In the genomic region with DNA sequence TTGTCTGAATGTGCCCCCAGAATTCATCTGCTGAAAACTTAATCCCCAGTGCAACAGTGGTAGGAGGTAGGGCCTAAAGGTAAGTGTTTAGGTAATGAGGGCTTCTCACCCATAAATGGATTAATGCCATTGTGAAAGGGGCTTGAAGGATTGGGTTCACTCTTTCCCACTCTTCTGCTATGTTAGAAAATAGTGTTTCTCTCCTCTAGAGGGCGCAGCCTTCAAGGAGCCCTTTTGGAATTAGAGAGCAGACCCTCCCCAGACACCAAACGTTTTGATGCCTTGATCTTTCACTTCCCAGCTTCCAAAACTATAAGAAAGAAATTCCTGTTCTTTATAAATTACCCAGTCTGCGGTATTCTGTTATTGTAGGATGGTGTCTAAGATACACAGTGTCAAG, we compare ENCODE assay signal across 11 cellular contexts.
A peak's percentile ranks its signal among the peaks of the same experiment; 100 is the strongest.
DNase-seq lines count a peak whose midpoint lies in the region; ATAC-seq and TF ChIP-seq lines count a peak whose summit lies in the region.
"Had no signal": no experiment of that assay in that cellular context is flagged by ENCODE, and none has a peak within 500 bp of the region (broad histone marks: within the 10 kb centered on the region; RNA-seq: fewer than 3 reads in every experiment).

No MANE protein-coding gene starts in this region.

- H3K56ac ChIP-seq in H9 (ENCODE audit: insufficient read length, low read depth, low read length): no peak overlapping the region

- H3K14ac ChIP-seq in H9 (ENCODE audit: insufficient read depth, low read length): no peak overlapping the region

- H3K27me3 Mint-ChIP-seq in H9 (ENCODE audit: low read depth) (no peaks in the 10 kb centered on the region), T-helper 17 cell (no peaks in the 10 kb centered on the region)
- H3K27me3 Mint-ChIP-seq in CD4-positive, alpha-beta memory T cell: no peaks in the 10 kb centered on the region

- CTCF ChIA-PET in CD4-positive, alpha-beta memory T cell (lab: Charles Lee; ENCODE audit: partially characterized antibody): no interaction called here

- H3K18ac ChIP-seq in H9 (ENCODE audit: insufficient read length, low read depth, low read length): no peak overlapping the region

- no peak overlapping the region for H4K8ac ChIP-seq in H9 (replicated peaks; ENCODE audit: insufficient read length, low read depth, low read length)

- no peak overlapping the region for H2AK5ac ChIP-seq in H9 (ENCODE audit: insufficient read length, low read length)

- no CpG with 5 or more reads among the region's 3 CpGs for WGBS in H9 (ENCODE audit: extremely low coverage, insufficient read length, low lambda C conversion rate)

- no peaks in the 10 kb centered on the region for H3K9me2 ChIP-seq in OCI-LY1 (ENCODE audit: low read depth, low read length)

- H3K36me3 Mint-ChIP-seq in H9 (ENCODE audit: insufficient read depth in 1 of 3, low read depth in 3 of 3) (no peaks in the 10 kb centered on the region), T-helper 17 cell (ENCODE audit: low read depth) (no peaks in the 10 kb centered on the region)
- H3K36me3 Mint-ChIP-seq in CD4-positive, alpha-beta memory T cell: no peaks in the 10 kb centered on the region
- H3K36me3 Mint-ChIP-seq: T-cell had no signal

- TF ChIP-seq CTCF in DND-41 (IDR thresholded peaks at IDR 0.05; ENCODE audit: borderline replicate concordance, extremely low read depth, low read length, poor library complexity, severe bottlenecking) (peak; percentile 40), H9 (conservative IDR thresholded peaks at IDR 0.05) (peak; percentile 82), OCI-LY1 (IDR thresholded peaks at IDR 0.05; ENCODE audit: low read length) (peak; percentile 37; the same call in 1 of the 2 replicates)

- peaks cover 0 to under 1% of the 10 kb centered on the region in 2 experiments; a peak in 3 of 4 replicates for H3K4me1 Mint-ChIP-seq in H9
- H3K4me1 Mint-ChIP-seq in T-helper 17 cell: no peaks in the 10 kb centered on the region
- H3K4me1 Mint-ChIP-seq in CD4-positive, alpha-beta memory T cell: no peaks in the 10 kb centered on the region
- H3K4me1 Mint-ChIP-seq: T-cell had no signal

- no peak overlapping the region for H3K23ac ChIP-seq in H9 (ENCODE audit: insufficient read length, low read depth, low read length)

- no peak overlapping the region for H4K5ac ChIP-seq in H9 (ENCODE audit: insufficient read length, low read depth, low read length)

- ATAC-seq in DND-41 (ENCODE audit: insufficient read depth, low read depth) (no peak), HG02981 (IDR thresholded peaks at IDR 0.05; ENCODE audit: unreplicated experiment) (no peak), T-helper 17 cell (no peak)
- ATAC-seq: T-cell had no signal

- H3K27me3 ChIP-seq in DND-41 (ENCODE audit: insufficient read depth, low read length, poor library complexity) (no peaks in the 10 kb centered on the region), H9 (ENCODE audit: insufficient read depth, low read length) (no peaks in the 10 kb centered on the region; the same call in 1 of the 2 replicates), OCI-LY1 (ENCODE audit: insufficient read depth, low read length) (no peaks in the 10 kb centered on the region)
- H3K27me3 ChIP-seq in CD4-positive, alpha-beta memory T cell (ENCODE audit: insufficient read depth, low read length): no peaks in the 10 kb centered on the region
- H3K27me3 ChIP-seq: MG63 had no signal

- H3T11ph ChIP-seq in H9 (ENCODE audit: low read length): no peak overlapping the region

- no peak overlapping the region for H2BK15ac ChIP-seq in H9 (ENCODE audit: low read depth, low read length)

- H3K4ac ChIP-seq in H9 (ENCODE audit: low read depth, low read length): no peak overlapping the region

- H3K4me2 ChIP-seq in DND-41 (ENCODE audit: insufficient read depth, low read length): no peak overlapping the region
- no peak overlapping the region for H3K4me2 ChIP-seq in H9 (ENCODE audit: insufficient read depth, insufficient read length, low read length)
- no peak overlapping the region for H3K4me2 ChIP-seq in OCI-LY1 (ENCODE audit: low read length)

- no peaks in the 10 kb centered on the region for H3F3A ChIP-seq in OCI-LY1 (ENCODE audit: insufficient read depth, low read length)

- H3K79me1 ChIP-seq in H9 (ENCODE audit: insufficient read depth, low read depth, low read length, poor library complexity, severe bottlenecking): no peaks in the 10 kb centered on the region

- H3K4me3 ChIP-seq in DND-41 (ENCODE audit: low read depth in 1 of 2, low read length in 2 of 2): no peak overlapping the region
- no peak overlapping the region for H3K4me3 ChIP-seq in OCI-LY1 (ENCODE audit: low read depth, low read length, poor library complexity, severe bottlenecking)
- no peak overlapping the region for H3K4me3 ChIP-seq in CD4-positive, alpha-beta memory T cell (ENCODE audit: low read length in 2 of 2)
- H3K4me3 ChIP-seq: MG63 had no signal

- H3K9me3 ChIP-seq in DND-41 (ENCODE audit: insufficient read depth, low read length, severe bottlenecking) (no peaks in the 10 kb centered on the region), H9 (ENCODE audit: control insufficient read depth, low read depth, low read length) (no peaks in the 10 kb centered on the region), OCI-LY1 (ENCODE audit: low read length) (no peaks in the 10 kb centered on the region), T-helper 17 cell (ENCODE audit: control insufficient read depth, low read length, poor library complexity, severe bottlenecking) (no peaks in the 10 kb centered on the region)
- no peaks in the 10 kb centered on the region for H3K9me3 ChIP-seq in CD4-positive, alpha-beta memory T cell (ENCODE audit: control insufficient read depth in 1 of 2, low read length in 2 of 2)
- H3K9me3 ChIP-seq: MG63 had no signal

- H3K36me3 ChIP-seq in DND-41 (ENCODE audit: insufficient read depth, low read length): no peaks in the 10 kb centered on the region
- H3K36me3 ChIP-seq in OCI-LY1 (ENCODE audit: insufficient read depth, low read length): no peaks in the 10 kb centered on the region
- no peaks in the 10 kb centered on the region for H3K36me3 ChIP-seq in CD4-positive, alpha-beta memory T cell (ENCODE audit: insufficient read depth, low read length)
- H3K36me3 ChIP-seq: MG63 had no signal

- no peak overlapping the region for H4K91ac ChIP-seq in H9 (ENCODE audit: insufficient read length, low read depth, low read length)

- no peak overlapping the region for H2BK20ac ChIP-seq in H9 (ENCODE audit: low read depth, low read length, poor library complexity, severe bottlenecking)

- H3K27ac Mint-ChIP-seq in H9: no peak overlapping the region
- H3K27ac Mint-ChIP-seq in T-helper 17 cell: no peak overlapping the region
- no peak overlapping the region for H3K27ac Mint-ChIP-seq in CD4-positive, alpha-beta memory T cell
- H3K27ac Mint-ChIP-seq: T-cell had no signal

- no peaks in the 10 kb centered on the region for H3K79me2 ChIP-seq in DND-41 (ENCODE audit: insufficient read depth, low read length)
- no peaks in the 10 kb centered on the region for H3K79me2 ChIP-seq in H9 (ENCODE audit: insufficient read depth, low read length)
- no peaks in the 10 kb centered on the region for H3K79me2 ChIP-seq in OCI-LY1 (ENCODE audit: insufficient read depth, low read length)

- peaks cover 2 to 23% of the 10 kb centered on the region in 2 experiments; a peak in 2 of 5 replicates for H3K9me3 Mint-ChIP-seq in H9
- no peaks in the 10 kb centered on the region for H3K9me3 Mint-ChIP-seq in CD4-positive, alpha-beta memory T cell
- H3K9me3 Mint-ChIP-seq: T-cell had no signal

- H3K4me3 Mint-ChIP-seq in H9 (no peak overlapping the region), T-helper 17 cell (no peak overlapping the region)
- H3K4me3 Mint-ChIP-seq in CD4-positive, alpha-beta memory T cell: no peak overlapping the region
- H3K4me3 Mint-ChIP-seq: T-cell had no signal

- H2AFZ ChIP-seq in DND-41 (ENCODE audit: low read depth, low read length) (no peak overlapping the region), H9 (ENCODE audit: low read length) (no peak overlapping the region), OCI-LY1 (ENCODE audit: low read length) (no peak overlapping the region)

- intact Hi-C loops in CD4-positive, alpha-beta memory T cell (cut with micrococcal nuclease): no loop called here

- no peak overlapping the region for H3K27ac ChIP-seq in DND-41 (ENCODE audit: low read length)
- no peak overlapping the region for H3K27ac ChIP-seq in H9 (ENCODE audit: insufficient read length, low read depth, low read length)
- H3K27ac ChIP-seq in OCI-LY1 (ENCODE audit: low read depth, low read length, poor library complexity, severe bottlenecking): no peak overlapping the region
- H3K27ac ChIP-seq in CD4-positive, alpha-beta memory T cell (ENCODE audit: low read depth, low read length): no peak overlapping the region

- H3K23me2 ChIP-seq in H9 (ENCODE audit: insufficient read length, low read depth, low read length, poor library complexity, severe bottlenecking): no peaks in the 10 kb centered on the region

- H3K4me1 ChIP-seq in DND-41 (ENCODE audit: insufficient read depth, low read length): no peaks in the 10 kb centered on the region
- H3K4me1 ChIP-seq in H9 (ENCODE audit: insufficient read depth, low read length): no peaks in the 10 kb centered on the region; the same call in 1 of the 2 replicates
- no peaks in the 10 kb centered on the region for H3K4me1 ChIP-seq in OCI-LY1 (ENCODE audit: insufficient read depth, low read length, severe bottlenecking)
- H3K4me1 ChIP-seq in CD4-positive, alpha-beta memory T cell (ENCODE audit: insufficient read depth, low read length): no peaks in the 10 kb centered on the region

- DNase-seq in DND-41: no peak
- peak; percentile 24 for DNase-seq in H9
- peak; percentile 60 for DNase-seq in iPS-NIHi7 (ENCODE audit: extremely low spot score)
- DNase-seq in activated CD4-positive, CD25-positive, alpha-beta regulatory T cell treated with anti-CD3 and anti-CD28 coated beads, Interleukin-2, amount 50 U/mL, for 72 hours: no peak
- no peak for DNase-seq in T-helper 17 cell
- DNase-seq in CD4-positive, alpha-beta memory T cell: no peak
- DNase-seq: activated CD8-positive, alpha-beta memory T cell treated with anti-CD3 and anti-CD28 coated beads, Interleukin-2, amount 50 U/mL, for 48 hours; MG63; T-cell had no signal

- H2BK5ac ChIP-seq in H9 (ENCODE audit: insufficient read length, low read length): no peak overlapping the region

- H4K20me1 ChIP-seq in DND-41 (ENCODE audit: insufficient read depth, low read length): no peaks in the 10 kb centered on the region
- no peaks in the 10 kb centered on the region for H4K20me1 ChIP-seq in H9 (ENCODE audit: control insufficient read depth, insufficient read depth, insufficient read length)
- H4K20me1 ChIP-seq in OCI-LY1 (ENCODE audit: insufficient read depth, low read length): no peaks in the 10 kb centered on the region

- POLR2A ChIA-PET in CD4-positive, alpha-beta memory T cell (lab: Charles Lee; ENCODE audit: partially characterized antibody): no interaction called here

- H2BK120ac ChIP-seq in H9 (ENCODE audit: low read depth, low read length, poor library complexity, severe bottlenecking): no peak overlapping the region

- H3K9ac ChIP-seq in DND-41 (ENCODE audit: low read depth, low read length) (no peak overlapping the region), H9 (ENCODE audit: extremely low read depth, insufficient read length, low read length) (no peak overlapping the region), OCI-LY1 (ENCODE audit: low read length) (no peak overlapping the region)

- H2BK12ac ChIP-seq in H9 (ENCODE audit: insufficient read length, low read depth, low read length): no peak overlapping the region

Comparison
In these comparisons a context has a peak if more than half of its experiments do, and no peak if none do; other contexts are left out.
1. DNase-seq: peak in H9 (single experiment) and iPS-NIHi7 (single experiment); none in DND-41 (single experiment), activated CD4-positive, CD25-positive, alpha-beta regulatory T cell treated with anti-CD3 and anti-CD28 coated beads, Interleukin-2, amount 50 U/mL, for 72 hours (single experiment), T-helper 17 cell (0 of 3) and CD4-positive, alpha-beta memory T cell (0 of 5).
2. Peak in every context shown above with its lines, with median percentiles within 50 percentile points of each other: CTCF ChIP-seq.